ENCODE assay signal across 8 cellular contexts in genomic region chr12:56634242-56634836, GRCh38. TPM values are rescaled to one million over a fixed set of nuclear protein-coding genes. Genes with fewer than 3 reads are reported as not detected.
DNase-seq lines count a peak whose midpoint lies in the region; ATAC-seq lines count a peak whose summit lies in the region.

No MANE protein-coding gene starts in this region.

- ATAC-seq in natural killer cell treated with Interleukin-12 subunit alpha and Interleukin-12 subunit beta and Interleukin-15 and Interleukin-18, amount 100 ng/mL, for 72 hours, result no peak
- no peak for ATAC-seq in GM21526 (IDR thresholded peaks at IDR 0.05; ENCODE audit: low FRiP score, unreplicated experiment)
- no peak for ATAC-seq in GM18861 (IDR thresholded peaks at IDR 0.05; ENCODE audit: unreplicated experiment)
- ATAC-seq in HG02763 (IDR thresholded peaks at IDR 0.05; ENCODE audit: unreplicated experiment), result no peak

- H3K4me3 ChIP-seq in esophagus (ENCODE audit: low read depth in 1 of 2, low read length in 2 of 2), result peak overlapping the region; percentile 76 to 83

- H3K36me3 Mint-ChIP-seq in activated CD4-positive, alpha-beta memory T cell treated with anti-CD3 and anti-CD28 coated beads, Interleukin-2, amount 10 ng/mL, durations not matched to agents 7 days and 5 days (ENCODE audit: low read depth), result peaks cover 35% of the 10 kb centered on the region
- H3K36me3 Mint-ChIP-seq in natural killer cell treated with Interleukin-12 subunit alpha and Interleukin-12 subunit beta and Interleukin-15 and Interleukin-18, amount 100 ng/mL, for 72 hours, result peaks cover 20% of the 10 kb centered on the region

- H3K9me3 ChIP-seq in esophagus (ENCODE audit: control insufficient read depth in 2 of 2, insufficient read depth in 1 of 2, low read depth in 1 of 2, low read length in 1 of 2), result no peaks in the 10 kb centered on the region

- peak overlapping the region; percentile 97 to 100 for H3K27ac ChIP-seq in esophagus (ENCODE audit: low read depth in 2 of 2, low read length in 1 of 2)

- H3K4me1 ChIP-seq in esophagus (ENCODE audit: control insufficient read depth in 2 of 2, insufficient read depth in 2 of 2, low read length in 1 of 2), result peaks cover 2 to 17% of the 10 kb centered on the region in 2 donors

- no peaks in the 10 kb centered on the region for H3K27me3 ChIP-seq in esophagus (ENCODE audit: control insufficient read depth in 1 of 2, insufficient read depth in 2 of 2, low read length in 2 of 2)

- DNase-seq in GM03348 (ENCODE audit: low spot score) (peak; percentile 21), NCI-H1105 (lab: John Stamatoyannopoulos, UW) (peak; percentile 52)
- no peak for DNase-seq in activated CD4-positive, alpha-beta memory T cell treated with anti-CD3 and anti-CD28 coated beads, Interleukin-2, amount 10 ng/mL, durations not matched to agents 7 days and 5 days
- peak; percentile 71 for DNase-seq in natural killer cell treated with Interleukin-12 subunit alpha and Interleukin-12 subunit beta and Interleukin-15 and Interleukin-18, amount 100 ng/mL, for 72 hours (ENCODE audit: low spot score)

- peaks cover 6 to 7% of the 10 kb centered on the region in 2 donors for H3K36me3 ChIP-seq in esophagus (ENCODE audit: control insufficient read depth in 2 of 2, insufficient read depth in 2 of 2, low read length in 1 of 2)

- peak overlapping the region; percentile 96 for H3K4me3 Mint-ChIP-seq in activated CD4-positive, alpha-beta memory T cell treated with anti-CD3 and anti-CD28 coated beads, Interleukin-2, amount 10 ng/mL, durations not matched to agents 7 days and 5 days
- H3K4me3 Mint-ChIP-seq in natural killer cell treated with Interleukin-12 subunit alpha and Interleukin-12 subunit beta and Interleukin-15 and Interleukin-18, amount 100 ng/mL, for 72 hours, result peak overlapping the region; percentile 99

- POLR2A ChIA-PET in activated CD4-positive, alpha-beta memory T cell treated with anti-CD3 and anti-CD28 coated beads, Interleukin-2, amount 10 ng/mL, durations not matched to agents 7 days and 5 days (lab: Charles Lee), result interaction anchor here (1.1 to 5.5 kb wide), 9 partner anchors 12 to 595 kb away, joined by 3 to 103 read pairs (median 6); partner anchors contain the start of genes ATP5F1B, PTGES3, SHMT2 and STAT6

- no peaks in the 10 kb centered on the region for H3K9me3 Mint-ChIP-seq in activated CD4-positive, alpha-beta memory T cell treated with anti-CD3 and anti-CD28 coated beads, Interleukin-2, amount 10 ng/mL, durations not matched to agents 7 days and 5 days
- no peaks in the 10 kb centered on the region for H3K9me3 Mint-ChIP-seq in natural killer cell treated with Interleukin-12 subunit alpha and Interleukin-12 subunit beta and Interleukin-15 and Interleukin-18, amount 100 ng/mL, for 72 hours

- WGBS in esophagus, 2 donors, result 2 to 3% methylated on average over 27 of the region's 27 CpGs

- H3K4me1 Mint-ChIP-seq in activated CD4-positive, alpha-beta memory T cell treated with anti-CD3 and anti-CD28 coated beads, Interleukin-2, amount 10 ng/mL, durations not matched to agents 7 days and 5 days, result peaks cover 68% of the 10 kb centered on the region
- H3K4me1 Mint-ChIP-seq in natural killer cell treated with Interleukin-12 subunit alpha and Interleukin-12 subunit beta and Interleukin-15 and Interleukin-18, amount 100 ng/mL, for 72 hours (ENCODE audit: low read depth in 2 of 2), result peaks cover 57 to 66% of the 10 kb centered on the region in 2 donors

- H3K27ac Mint-ChIP-seq in activated CD4-positive, alpha-beta memory T cell treated with anti-CD3 and anti-CD28 coated beads, Interleukin-2, amount 10 ng/mL, durations not matched to agents 7 days and 5 days, result peak overlapping the region; percentile 66
- peak overlapping the region; percentile 87 to 97 for H3K27ac Mint-ChIP-seq in natural killer cell treated with Interleukin-12 subunit alpha and Interleukin-12 subunit beta and Interleukin-15 and Interleukin-18, amount 100 ng/mL, for 72 hours

- CTCF ChIA-PET in activated CD4-positive, alpha-beta memory T cell treated with anti-CD3 and anti-CD28 coated beads, Interleukin-2, amount 10 ng/mL, durations not matched to agents 7 days and 5 days (lab: Charles Lee), result interaction anchor here (0.6 to 3.9 kb wide), 7 partner anchors 8 to 52 kb away, joined by 3 to 80 read pairs (median 18); partner anchors contain the start of genes ATP5F1B and PTGES3

- no peaks in the 10 kb centered on the region for H3K27me3 Mint-ChIP-seq in activated CD4-positive, alpha-beta memory T cell treated with anti-CD3 and anti-CD28 coated beads, Interleukin-2, amount 10 ng/mL, durations not matched to agents 7 days and 5 days
- no peaks in the 10 kb centered on the region for H3K27me3 Mint-ChIP-seq in natural killer cell treated with Interleukin-12 subunit alpha and Interleukin-12 subunit beta and Interleukin-15 and Interleukin-18, amount 100 ng/mL, for 72 hours

RNA-seq across cellular contexts. Expression of gene BAZ2A, which starts 4.2 kb away (rescaled TPM):
- total RNA-seq in activated CD4-positive, alpha-beta memory T cell treated with anti-CD3 and anti-CD28 coated beads, Interleukin-2, amount 10 ng/mL, durations not matched to agents 7 days and 5 days, result 100 to 1,000 TPM; 121 to 126 TPM
- polyA plus RNA-seq in esophagus, result 10 to 100 TPM; 16.4 to 47.5 TPM
- total RNA-seq in natural killer cell treated with Interleukin-12 subunit alpha and Interleukin-12 subunit beta and Interleukin-15 and Interleukin-18, amount 100 ng/mL, for 72 hours, result 100 to 1,000 TPM; 140 to 153 TPM

RNA-seq across cellular contexts. Expression of gene ATP5F1B, which starts 11.4 kb away (rescaled TPM):
- total RNA-seq in activated CD4-positive, alpha-beta memory T cell treated with anti-CD3 and anti-CD28 coated beads, Interleukin-2, amount 10 ng/mL, durations not matched to agents 7 days and 5 days, result 100 to 1,000 TPM; 529 to 549 TPM
- polyA plus RNA-seq in esophagus, result 100 to 1,000 TPM; 222 to 636 TPM
- 100 to 1,000 TPM; 663 to 739 TPM for total RNA-seq in natural killer cell treated with Interleukin-12 subunit alpha and Interleukin-12 subunit beta and Interleukin-15 and Interleukin-18, amount 100 ng/mL, for 72 hours

RNA-seq across cellular contexts. Expression of gene PTGES3, which starts 53.7 kb away (rescaled TPM):
- 100 to 1,000 TPM; 240 to 241 TPM for total RNA-seq in activated CD4-positive, alpha-beta memory T cell treated with anti-CD3 and anti-CD28 coated beads, Interleukin-2, amount 10 ng/mL, durations not matched to agents 7 days and 5 days
- polyA plus RNA-seq in esophagus, result 100 to 1,000 TPM in 1 of 2 donors, 10 to 100 TPM in 1; 65.7 to 123 TPM
- 100 to 1,000 TPM; 201 to 270 TPM for total RNA-seq in natural killer cell treated with Interleukin-12 subunit alpha and Interleukin-12 subunit beta and Interleukin-15 and Interleukin-18, amount 100 ng/mL, for 72 hours
